In genomic region chr19:15081911-15082310, GRCh38 we compare ENCODE assay signal across 9 cellular contexts. TPM values are rescaled to one million over a fixed set of nuclear protein-coding genes. Genes with fewer than 3 reads are reported as not detected.
"Had no signal": no experiment of that assay in that cellular context is flagged by ENCODE, and none has a peak within 500 bp of the region (broad histone marks: within the 10 kb centered on the region; RNA-seq: fewer than 3 reads in every experiment).

A gene with protein sequence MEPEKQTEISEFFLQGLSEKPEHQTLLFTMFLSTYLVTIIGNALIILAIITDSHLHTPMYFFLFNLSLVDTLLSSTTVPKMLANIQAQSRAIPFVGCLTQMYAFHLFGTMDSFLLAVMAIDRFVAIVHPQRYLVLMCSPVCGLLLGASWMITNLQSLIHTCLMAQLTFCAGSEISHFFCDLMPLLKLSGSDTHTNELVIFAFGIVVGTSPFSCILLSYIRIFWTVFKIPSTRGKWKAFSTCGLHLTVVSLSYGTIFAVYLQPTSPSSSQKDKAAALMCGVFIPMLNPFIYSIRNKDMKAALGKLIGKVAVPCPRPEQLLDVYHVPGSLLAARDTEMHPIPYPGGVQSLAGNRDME (plus strand): TSS chr19:15082211. CDS start chr19:15087066, 4,855 bp downstream.

- H3K4me3 Mint-ChIP-seq: IgD-negative memory B cell had no signal

- H3K27ac ChIP-seq: HL-60 had no signal

- H3K4me3 ChIP-seq: K562 had no signal

- ATAC-seq: HepG2, K562 had no signal

- DNase-seq: IMR-90, KBM-7, KG1 had no signal

- H3K27ac Mint-ChIP-seq: IgD-negative memory B cell had no signal

RNA-seq across cellular contexts. Expression of the gene that starts here (rescaled TPM):
- total RNA-seq: HepG2, HT-29, HT1080, IMR-90, K562 had no signal
- polyA plus RNA-seq: HepG2, IgD-negative memory B cell, IMR-90, K562 had no signal
